Comparison of ENCODE assay signal across 8 cellular contexts in the genomic region with DNA sequence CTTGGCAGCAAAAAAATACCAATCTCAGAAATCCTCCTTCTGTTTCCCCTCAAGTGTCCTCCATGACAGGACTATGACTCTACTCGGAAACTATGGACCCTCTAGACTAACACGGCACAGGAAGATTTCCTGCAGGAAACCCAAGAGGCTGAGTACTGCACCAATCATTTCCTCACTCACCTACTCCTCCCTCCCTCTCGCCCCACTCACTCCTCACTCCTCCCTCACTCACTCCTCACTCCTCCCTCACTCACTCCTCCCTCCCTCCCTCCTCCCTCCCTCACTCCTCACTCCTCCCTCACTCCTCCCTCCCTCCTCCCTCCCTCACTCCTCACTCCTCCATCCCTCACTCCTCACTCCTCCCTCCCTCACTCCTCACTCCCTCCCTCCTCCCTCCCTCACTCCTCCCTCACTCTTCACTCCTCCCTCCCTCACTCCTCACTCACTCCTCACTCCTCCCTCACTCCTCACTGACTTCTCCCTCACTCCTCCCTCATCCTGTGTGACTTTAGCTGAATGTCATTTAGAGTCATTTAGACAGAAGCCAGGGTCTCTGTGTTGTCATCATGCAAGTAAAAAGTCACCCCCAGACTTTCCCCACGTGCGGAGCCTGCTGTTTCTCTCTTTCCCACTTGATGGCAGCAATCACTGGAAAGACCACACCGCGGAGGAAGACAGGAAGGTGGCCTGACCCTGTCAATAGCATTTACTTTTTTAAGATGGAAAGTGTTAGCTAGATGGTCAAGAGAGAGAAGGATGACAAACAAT.
DNase-seq lines count a peak whose midpoint lies in the region; ATAC-seq and TF ChIP-seq lines count a peak whose summit lies in the region.

No MANE protein-coding gene starts in this region.

- TF ChIP-seq EP300 in neural cell (conservative IDR thresholded peaks at IDR 0.05; ENCODE audit: poor library complexity, severe bottlenecking): no peak

- no peaks in the 10 kb centered on the region for H3K9me2 ChIP-seq in neural cell (ENCODE audit: insufficient read depth, low read length)

- H3K27me3 ChIP-seq in neural cell (ENCODE audit: insufficient read depth, low read depth, low read length): no peaks in the 10 kb centered on the region

- TF ChIP-seq CTCF in neural cell (IDR thresholded peaks at IDR 0.05; ENCODE audit: poor library complexity, severe bottlenecking): peak; percentile 78

- no peaks in the 10 kb centered on the region for H3K36me3 ChIP-seq in ES-I3 (ENCODE audit: insufficient read depth, low read length)
- H3K36me3 ChIP-seq in neural cell (ENCODE audit: insufficient read depth, low read length): no peaks in the 10 kb centered on the region

- H3K4me3 ChIP-seq in neural cell (ENCODE audit: low read length): no peak overlapping the region

- H3F3A ChIP-seq in neural cell (ENCODE audit: insufficient read depth, low read length, poor library complexity, severe bottlenecking): no peaks in the 10 kb centered on the region

- H3K4me1 Mint-ChIP-seq in natural killer cell treated with Interleukin-12 subunit alpha and Interleukin-12 subunit beta and Interleukin-15 and Interleukin-18, amount 100 ng/mL, for 72 hours (ENCODE audit: low read depth in 2 of 2): peaks cover 4 to 5% of the 10 kb centered on the region in 2 donors

- in situ Hi-C loops in KBM-7 (cut with MboI; ENCODE audit: low pct_unique_long_range_greater_than_20kb, low sequenced_read_pairs): loop anchor here (10.0 kb wide), 1 partner anchor 205 kb away; no protein-coding TSS in a partner anchor

- no peak for ATAC-seq in HG03039 (IDR thresholded peaks at IDR 0.05; ENCODE audit: unreplicated experiment)
- ATAC-seq in natural killer cell treated with Interleukin-12 subunit alpha and Interleukin-12 subunit beta and Interleukin-15 and Interleukin-18, amount 100 ng/mL, for 72 hours: no peak

- H3K27me3 Mint-ChIP-seq in natural killer cell treated with Interleukin-12 subunit alpha and Interleukin-12 subunit beta and Interleukin-15 and Interleukin-18, amount 100 ng/mL, for 72 hours: peaks cover 0 to 13% of the 10 kb centered on the region in 2 donors

- H2AFZ ChIP-seq in neural cell (ENCODE audit: low read depth, low read length): no peak overlapping the region

- no peaks in the 10 kb centered on the region for H3K36me3 Mint-ChIP-seq in natural killer cell treated with Interleukin-12 subunit alpha and Interleukin-12 subunit beta and Interleukin-15 and Interleukin-18, amount 100 ng/mL, for 72 hours

- H4K20me1 ChIP-seq in neural cell (ENCODE audit: insufficient read depth): no peaks in the 10 kb centered on the region

- H3K4me3 Mint-ChIP-seq in natural killer cell treated with Interleukin-12 subunit alpha and Interleukin-12 subunit beta and Interleukin-15 and Interleukin-18, amount 100 ng/mL, for 72 hours: no peak overlapping the region

- peak; percentile 81 for TF ChIP-seq RAD21 in neural cell (conservative IDR thresholded peaks at IDR 0.05)

- H3K4me1 ChIP-seq in ES-I3 (ENCODE audit: insufficient read depth, low read length): no peaks in the 10 kb centered on the region

- no peaks in the 10 kb centered on the region for H3K79me2 ChIP-seq in neural cell (replicated peaks; ENCODE audit: insufficient read depth, low read length)

- H3K9me3 ChIP-seq in ES-I3 (ENCODE audit: control insufficient read depth, insufficient read depth, low read length): no peaks in the 10 kb centered on the region
- peaks cover 4% of the 10 kb centered on the region for H3K9me3 ChIP-seq in neural cell (ENCODE audit: low read length)

- DNase-seq in KBM-7 (peak; percentile 24), ecto neural progenitor cell (ENCODE audit: low spot score) (peak; percentile 69), LoVo (ENCODE audit: low spot score) (no peak)
- DNase-seq in stimulated activated naive CD4-positive, alpha-beta T cell treated with Interleukin-2 at 50 U/mL for 16 hours (lab: John Stamatoyannopoulos, UW): no peak
- DNase-seq in natural killer cell treated with Interleukin-12 subunit alpha and Interleukin-12 subunit beta and Interleukin-15 and Interleukin-18, amount 100 ng/mL, for 72 hours (ENCODE audit: low spot score): no peak

- H3K9ac ChIP-seq in ES-I3 (ENCODE audit: low read depth, low read length): 0 out of 2 replicates have a peak overlapping the region, but pooled peaks have one; percentile 2
- no peak overlapping the region for H3K9ac ChIP-seq in neural cell (ENCODE audit: low read length)

- H3K27ac ChIP-seq in neural cell (ENCODE audit: low read length): no peak overlapping the region

- no peaks in the 10 kb centered on the region for H3K9me3 Mint-ChIP-seq in natural killer cell treated with Interleukin-12 subunit alpha and Interleukin-12 subunit beta and Interleukin-15 and Interleukin-18, amount 100 ng/mL, for 72 hours

- no peak overlapping the region for H3K27ac Mint-ChIP-seq in natural killer cell treated with Interleukin-12 subunit alpha and Interleukin-12 subunit beta and Interleukin-15 and Interleukin-18, amount 100 ng/mL, for 72 hours

- H3K4me2 ChIP-seq in neural cell (ENCODE audit: low read length): no peak overlapping the region

TF ChIP-seq in neural cell, 6 proteins besides CTCF, POLR2A, EP300 and RAD21:
- TF ChIP-seq SMC3 (conservative IDR thresholded peaks at IDR 0.05; ENCODE audit: poor library complexity): peak; percentile 83
- no peak for TF ChIP-seq POLR2AphosphoS5 (IDR thresholded peaks at IDR 0.05)

Comparison
In these comparisons a context has a peak if more than half of its experiments do, and no peak if none do; other contexts are left out.
1. DNase-seq: peak in KBM-7 (single experiment) and ecto neural progenitor cell (single experiment); none in LoVo (single experiment), stimulated activated naive CD4-positive, alpha-beta T cell treated with Interleukin-2 at 50 U/mL for 16 hours (single experiment) and natural killer cell treated with Interleukin-12 subunit alpha and Interleukin-12 subunit beta and Interleukin-15 and Interleukin-18, amount 100 ng/mL, for 72 hours (single experiment).